1 cellular context compared by ENCODE assay signal in the genomic region with DNA sequence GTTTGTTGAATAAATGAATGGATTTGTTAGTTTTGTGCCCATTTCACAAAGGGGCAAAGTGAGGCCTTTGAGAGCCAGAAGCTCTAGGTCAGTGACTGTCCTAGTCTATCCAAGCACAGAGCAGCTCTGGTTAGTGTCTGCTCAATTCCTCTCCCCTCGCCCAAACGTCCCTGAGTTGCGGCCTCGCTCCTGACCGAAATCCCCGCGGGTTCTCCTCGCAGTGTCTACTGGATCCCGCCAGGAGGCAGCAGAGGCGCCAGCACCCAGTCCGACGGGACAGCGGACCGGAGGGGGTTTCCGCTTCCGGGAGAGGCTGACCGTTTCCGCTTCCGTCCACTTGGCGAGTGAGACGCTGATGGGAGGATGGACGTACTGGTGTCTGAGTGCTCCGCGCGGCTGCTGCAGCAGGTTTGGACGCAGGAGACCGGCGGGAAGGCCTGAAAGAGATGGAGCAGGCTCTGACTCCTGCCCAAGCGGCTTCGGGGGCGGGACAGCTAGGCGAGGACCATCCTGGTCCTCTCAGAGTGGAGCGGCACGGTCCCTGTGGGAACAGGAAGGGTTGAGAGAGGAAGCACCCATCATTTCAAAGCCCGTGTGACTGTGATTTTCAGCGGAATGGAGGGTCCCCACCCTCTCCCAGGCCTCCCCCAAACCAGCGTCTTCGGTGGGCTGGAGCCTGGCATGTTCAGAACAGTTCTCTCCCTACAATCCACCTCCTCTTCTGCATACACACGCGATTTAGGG.
TF ChIP-seq lines count a peak whose summit lies in the region.

Gene RARS1, plus strand, starts transcription at position 336 of the 744 bp plus-strand sequence. Its CDS starts 28 bp downstream, at position 364.

TF ChIP-seq in HepG2, 621 proteins besides CTCF, POLR2A, EP300 and RAD21 (continued from another document and continues in another):
- TF ChIP-seq, protein P1, sequence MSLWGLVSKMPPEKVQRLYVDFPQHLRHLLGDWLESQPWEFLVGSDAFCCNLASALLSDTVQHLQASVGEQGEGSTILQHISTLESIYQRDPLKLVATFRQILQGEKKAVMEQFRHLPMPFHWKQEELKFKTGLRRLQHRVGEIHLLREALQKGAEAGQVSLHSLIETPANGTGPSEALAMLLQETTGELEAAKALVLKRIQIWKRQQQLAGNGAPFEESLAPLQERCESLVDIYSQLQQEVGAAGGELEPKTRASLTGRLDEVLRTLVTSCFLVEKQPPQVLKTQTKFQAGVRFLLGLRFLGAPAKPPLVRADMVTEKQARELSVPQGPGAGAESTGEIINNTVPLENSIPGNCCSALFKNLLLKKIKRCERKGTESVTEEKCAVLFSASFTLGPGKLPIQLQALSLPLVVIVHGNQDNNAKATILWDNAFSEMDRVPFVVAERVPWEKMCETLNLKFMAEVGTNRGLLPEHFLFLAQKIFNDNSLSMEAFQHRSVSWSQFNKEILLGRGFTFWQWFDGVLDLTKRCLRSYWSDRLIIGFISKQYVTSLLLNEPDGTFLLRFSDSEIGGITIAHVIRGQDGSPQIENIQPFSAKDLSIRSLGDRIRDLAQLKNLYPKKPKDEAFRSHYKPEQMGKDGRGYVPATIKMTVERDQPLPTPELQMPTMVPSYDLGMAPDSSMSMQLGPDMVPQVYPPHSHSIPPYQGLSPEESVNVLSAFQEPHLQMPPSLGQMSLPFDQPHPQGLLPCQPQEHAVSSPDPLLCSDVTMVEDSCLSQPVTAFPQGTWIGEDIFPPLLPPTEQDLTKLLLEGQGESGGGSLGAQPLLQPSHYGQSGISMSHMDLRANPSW (CRISPR knock-in tag; IDR thresholded peaks at IDR 0.05; ENCODE audit: borderline replicate concordance), result no peak; the same call in 1 of the 2 replicates
- TF ChIP-seq, protein P2, sequence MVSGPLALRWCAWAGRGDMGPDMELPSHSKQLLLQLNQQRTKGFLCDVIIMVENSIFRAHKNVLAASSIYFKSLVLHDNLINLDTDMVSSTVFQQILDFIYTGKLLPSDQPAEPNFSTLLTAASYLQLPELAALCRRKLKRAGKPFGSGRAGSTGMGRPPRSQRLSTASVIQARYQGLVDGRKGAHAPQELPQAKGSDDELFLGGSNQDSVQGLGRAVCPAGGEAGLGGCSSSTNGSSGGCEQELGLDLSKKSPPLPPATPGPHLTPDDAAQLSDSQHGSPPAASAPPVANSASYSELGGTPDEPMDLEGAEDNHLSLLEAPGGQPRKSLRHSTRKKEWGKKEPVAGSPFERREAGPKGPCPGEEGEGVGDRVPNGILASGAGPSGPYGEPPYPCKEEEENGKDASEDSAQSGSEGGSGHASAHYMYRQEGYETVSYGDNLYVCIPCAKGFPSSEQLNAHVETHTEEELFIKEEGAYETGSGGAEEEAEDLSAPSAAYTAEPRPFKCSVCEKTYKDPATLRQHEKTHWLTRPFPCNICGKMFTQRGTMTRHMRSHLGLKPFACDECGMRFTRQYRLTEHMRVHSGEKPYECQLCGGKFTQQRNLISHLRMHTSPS (CRISPR knock-in tag; IDR thresholded peaks at IDR 0.05; ENCODE audit: low read depth), result peak; percentile 39; the same call in 1 of the 2 replicates
- 0 out of 2 replicates have a peak, but pooled peaks have one; percentile 29 for TF ChIP-seq PHF21A (CRISPR knock-in tag; IDR thresholded peaks at IDR 0.05)
- TF ChIP-seq ZSCAN12 (CRISPR knock-in tag; IDR thresholded peaks at IDR 0.05), result no peak
- TF ChIP-seq ZNF17 (CRISPR knock-in tag; IDR thresholded peaks at IDR 0.05), result no peak
- peak; percentile 80; the same call in 1 of the 2 replicates for TF ChIP-seq ZNF691 (CRISPR knock-in tag; IDR thresholded peaks at IDR 0.05; ENCODE audit: borderline replicate concordance, low read depth)
- peak; percentile 88; the same call in 1 of the 2 replicates for TF ChIP-seq FOXK1 (CRISPR knock-in tag; IDR thresholded peaks at IDR 0.05; ENCODE audit: borderline replicate concordance, low read depth)
- TF ChIP-seq ZNF414 (CRISPR knock-in tag; IDR thresholded peaks at IDR 0.05), result no peak; the same call in 1 of the 2 replicates
- TF ChIP-seq, protein P3, sequence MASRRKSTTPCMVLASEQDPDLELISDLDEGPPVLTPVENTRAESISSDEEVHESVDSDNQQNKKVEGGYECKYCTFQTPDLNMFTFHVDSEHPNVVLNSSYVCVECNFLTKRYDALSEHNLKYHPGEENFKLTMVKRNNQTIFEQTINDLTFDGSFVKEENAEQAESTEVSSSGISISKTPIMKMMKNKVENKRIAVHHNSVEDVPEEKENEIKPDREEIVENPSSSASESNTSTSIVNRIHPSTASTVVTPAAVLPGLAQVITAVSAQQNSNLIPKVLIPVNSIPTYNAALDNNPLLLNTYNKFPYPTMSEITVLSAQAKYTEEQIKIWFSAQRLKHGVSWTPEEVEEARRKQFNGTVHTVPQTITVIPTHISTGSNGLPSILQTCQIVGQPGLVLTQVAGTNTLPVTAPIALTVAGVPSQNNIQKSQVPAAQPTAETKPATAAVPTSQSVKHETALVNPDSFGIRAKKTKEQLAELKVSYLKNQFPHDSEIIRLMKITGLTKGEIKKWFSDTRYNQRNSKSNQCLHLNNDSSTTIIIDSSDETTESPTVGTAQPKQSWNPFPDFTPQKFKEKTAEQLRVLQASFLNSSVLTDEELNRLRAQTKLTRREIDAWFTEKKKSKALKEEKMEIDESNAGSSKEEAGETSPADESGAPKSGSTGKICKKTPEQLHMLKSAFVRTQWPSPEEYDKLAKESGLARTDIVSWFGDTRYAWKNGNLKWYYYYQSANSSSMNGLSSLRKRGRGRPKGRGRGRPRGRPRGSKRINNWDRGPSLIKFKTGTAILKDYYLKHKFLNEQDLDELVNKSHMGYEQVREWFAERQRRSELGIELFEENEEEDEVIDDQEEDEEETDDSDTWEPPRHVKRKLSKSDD (CRISPR knock-in tag; IDR thresholded peaks at IDR 0.05; ENCODE audit: low read depth), result 0 out of 2 replicates have a peak, but pooled peaks have one; percentile 32
- no peak for TF ChIP-seq TBP (CRISPR knock-in tag; IDR thresholded peaks at IDR 0.05)
- no peak for TF ChIP-seq CREBL2 (CRISPR knock-in tag; IDR thresholded peaks at IDR 0.05; ENCODE audit: borderline replicate concordance)
- peak; percentile 79; the same call in 1 of the 2 replicates for TF ChIP-seq FOXC1 (CRISPR knock-in tag; IDR thresholded peaks at IDR 0.05; ENCODE audit: borderline replicate concordance)
- TF ChIP-seq EHMT2 (IDR thresholded peaks at IDR 0.05; ENCODE audit: borderline replicate concordance, low read depth, low read length), result no peak
- TF ChIP-seq GTF3A (CRISPR knock-in tag; conservative IDR thresholded peaks at IDR 0.05), result 0 out of 2 replicates have a peak, but pooled peaks have one; percentile 7
- no peak for TF ChIP-seq NCOR1 (IDR thresholded peaks at IDR 0.05; ENCODE audit: borderline replicate concordance, low read length)
- TF ChIP-seq HIVEP1 (CRISPR knock-in tag; IDR thresholded peaks at IDR 0.05), result 0 out of 2 replicates have a peak, but pooled peaks have one; percentile 45
- TF ChIP-seq TOE1 (CRISPR knock-in tag; IDR thresholded peaks at IDR 0.05), result peak; percentile 71; the same call in 1 of the 2 replicates
- TF ChIP-seq, protein P4, sequence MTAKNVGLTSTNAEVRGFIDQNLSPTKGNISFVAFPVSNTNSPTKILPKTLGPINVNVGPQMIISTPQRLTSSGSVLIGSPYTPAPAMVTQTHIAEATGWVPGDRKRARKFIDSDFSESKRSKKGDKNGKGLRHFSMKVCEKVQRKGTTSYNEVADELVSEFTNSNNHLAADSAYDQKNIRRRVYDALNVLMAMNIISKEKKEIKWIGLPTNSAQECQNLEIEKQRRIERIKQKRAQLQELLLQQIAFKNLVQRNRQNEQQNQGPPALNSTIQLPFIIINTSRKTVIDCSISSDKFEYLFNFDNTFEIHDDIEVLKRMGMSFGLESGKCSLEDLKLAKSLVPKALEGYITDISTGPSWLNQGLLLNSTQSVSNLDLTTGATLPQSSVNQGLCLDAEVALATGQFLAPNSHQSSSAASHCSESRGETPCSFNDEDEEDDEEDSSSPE (CRISPR knock-in tag; IDR thresholded peaks at IDR 0.05), result peak; percentile 47; the same call in 1 of the 2 replicates
- peak; percentile 93; the same call in 1 of the 2 replicates for TF ChIP-seq KDM3A (CRISPR knock-in tag; IDR thresholded peaks at IDR 0.05; ENCODE audit: low read depth)
- TF ChIP-seq, protein P5, sequence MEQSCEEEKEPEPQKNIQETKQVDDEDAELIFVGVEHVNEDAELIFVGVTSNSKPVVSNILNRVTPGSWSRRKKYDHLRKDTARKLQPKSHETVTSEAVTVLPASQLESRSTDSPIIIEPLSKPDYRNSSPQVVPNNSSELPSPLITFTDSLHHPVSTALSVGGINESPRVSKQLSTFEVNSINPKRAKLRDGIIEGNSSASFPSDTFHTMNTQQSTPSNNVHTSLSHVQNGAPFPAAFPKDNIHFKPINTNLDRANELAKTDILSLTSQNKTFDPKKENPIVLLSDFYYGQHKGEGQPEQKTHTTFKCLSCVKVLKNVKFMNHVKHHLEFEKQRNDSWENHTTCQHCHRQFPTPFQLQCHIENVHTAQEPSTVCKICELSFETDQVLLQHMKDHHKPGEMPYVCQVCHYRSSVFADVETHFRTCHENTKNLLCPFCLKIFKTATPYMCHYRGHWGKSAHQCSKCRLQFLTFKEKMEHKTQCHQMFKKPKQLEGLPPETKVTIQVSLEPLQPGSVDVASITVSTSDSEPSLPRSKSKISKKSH (CRISPR knock-in tag; IDR thresholded peaks at IDR 0.05; ENCODE audit: borderline replicate concordance), result peak; percentile 86; the same call in 1 of the 2 replicates
- TF ChIP-seq ZNF563 (CRISPR knock-in tag; IDR thresholded peaks at IDR 0.05), result no peak
- TF ChIP-seq ZNF512B (CRISPR knock-in tag; IDR thresholded peaks at IDR 0.05; ENCODE audit: borderline replicate concordance), result no peak
- TF ChIP-seq NFIB (CRISPR knock-in tag; IDR thresholded peaks at IDR 0.05; ENCODE audit: borderline replicate concordance), result no peak
- TF ChIP-seq PHF5A (CRISPR knock-in tag; IDR thresholded peaks at IDR 0.05; ENCODE audit: low read depth, unreplicated experiment), result peak; percentile 83
- peak; percentile 96 for TF ChIP-seq DMAP1 (CRISPR knock-in tag; IDR thresholded peaks at IDR 0.05)
- no peak for TF ChIP-seq ZNF326 (CRISPR knock-in tag; IDR thresholded peaks at IDR 0.05; ENCODE audit: borderline replicate concordance)
- TF ChIP-seq, protein P6, sequence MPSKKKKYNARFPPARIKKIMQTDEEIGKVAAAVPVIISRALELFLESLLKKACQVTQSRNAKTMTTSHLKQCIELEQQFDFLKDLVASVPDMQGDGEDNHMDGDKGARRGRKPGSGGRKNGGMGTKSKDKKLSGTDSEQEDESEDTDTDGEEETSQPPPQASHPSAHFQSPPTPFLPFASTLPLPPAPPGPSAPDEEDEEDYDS (CRISPR knock-in tag; IDR thresholded peaks at IDR 0.05), result peak; percentile 79; the same call in 1 of the 2 replicates
- TF ChIP-seq KDM6A (CRISPR knock-in tag; IDR thresholded peaks at IDR 0.05; ENCODE audit: low read depth), result no peak
- peak; percentile 38; the same call in 1 of the 2 replicates for TF ChIP-seq ZNF547 (CRISPR knock-in tag; IDR thresholded peaks at IDR 0.05)
- TF ChIP-seq MTA3 (CRISPR knock-in tag; IDR thresholded peaks at IDR 0.05), result no peak
- TF ChIP-seq ZFX (CRISPR knock-in tag; IDR thresholded peaks at IDR 0.05; ENCODE audit: low read depth), result peak; percentile 75
- no peak for TF ChIP-seq LCORL (IDR thresholded peaks at IDR 0.05)
- peak; percentile 77 for TF ChIP-seq LCORL (CRISPR knock-in tag; IDR thresholded peaks at IDR 0.05)
- TF ChIP-seq ZNF724P (CRISPR knock-in tag; IDR thresholded peaks at IDR 0.05; ENCODE audit: borderline replicate concordance), result peak; percentile 84; the same call in 1 of the 2 replicates
- 0 out of 2 replicates have a peak, but pooled peaks have one; percentile 80 for TF ChIP-seq BATF2 (CRISPR knock-in tag; IDR thresholded peaks at IDR 0.05)
- TF ChIP-seq SP5 (CRISPR knock-in tag; IDR thresholded peaks at IDR 0.05; ENCODE audit: borderline replicate concordance, low read depth), result peak; percentile 21; the same call in 1 of the 2 replicates
